4 cellular contexts compared by ENCODE assay signal in genomic region chrX:57251965-57252364, GRCh38. TPM values are rescaled to one million over a fixed set of nuclear protein-coding genes. Genes with fewer than 3 reads are reported as not detected.
"Had no signal": no experiment of that assay in that cellular context is flagged by ENCODE, and none has a peak within 500 bp of the region (broad histone marks: within the 10 kb centered on the region; RNA-seq: fewer than 3 reads in every experiment).

No MANE protein-coding gene starts in this region.

- H3K4me3 ChIP-seq: K562 had no signal

- H3K27ac ChIP-seq: HL-60 had no signal

- DNase-seq: IMR-90 had no signal

RNA-seq across cellular contexts. Expression of gene FAAH2, which starts 34.5 kb away (rescaled TPM):
- total RNA-seq: HT1080, IMR-90 had no signal
- polyA plus RNA-seq: IMR-90 had no signal
